ENCODE assay signal across 17 cellular contexts in genomic region chr7:92693519-92693918, GRCh38.
DNase-seq lines count a peak whose midpoint lies in the region; ATAC-seq, FAIRE-seq and TF ChIP-seq lines count a peak whose summit lies in the region.
"Had no signal": no experiment of that assay in that cellular context is flagged by ENCODE, and none has a peak within 500 bp of the region (broad histone marks: within the 10 kb centered on the region; RNA-seq: fewer than 3 reads in every experiment).

No MANE protein-coding gene starts in this region.

- H3K18ac ChIP-seq in neuronal stem cell (ENCODE audit: low read length), result no peak overlapping the region

- intact Hi-C loops in sciatic nerve (cut with DNase I), result no loop called here

- H3K9ac ChIP-seq in neuronal stem cell (ENCODE audit: low read depth, low read length, poor library complexity), result no peak overlapping the region
- H3K9ac ChIP-seq: BLaER1 treated with 17β-estradiol and CSF1 and Interleukin-3, amounts not matched to agents 10 nM and 100 nM had no signal

- peak overlapping the region; percentile 10 for H3K27ac Mint-ChIP-seq in activated T-cell treated with anti-CD3 and anti-CD28 coated beads, Interleukin-2, amount 50 U/mL, for 24 hours

- H3K4me3 ChIP-seq in hepatocyte (no peak overlapping the region), neuronal stem cell (ENCODE audit: low read length in 2 of 2) (no peak overlapping the region)
- H3K4me3 ChIP-seq: BLaER1 treated with 17β-estradiol and CSF1 and Interleukin-3, amounts not matched to agents 10 nM and 100 nM had no signal

- H4K91ac ChIP-seq in neuronal stem cell (ENCODE audit: low read depth, low read length, poor library complexity), result no peak overlapping the region

- H3K36me3 ChIP-seq in hepatocyte (replicated peaks; ENCODE audit: insufficient read depth, low read depth) (no peaks in the 10 kb centered on the region), neuronal stem cell (replicated peaks in 1 of 2; ENCODE audit: control insufficient read depth in 2 of 2, insufficient read depth in 2 of 2, low read length in 2 of 2) (no peaks in the 10 kb centered on the region)

- no peak overlapping the region for H2BK5ac ChIP-seq in neuronal stem cell (ENCODE audit: low read length)

- H3K9me3 Mint-ChIP-seq in activated T-cell treated with anti-CD3 and anti-CD28 coated beads, Interleukin-2, amount 50 U/mL, for 24 hours, result no peaks in the 10 kb centered on the region

- H2AFZ ChIP-seq in hepatocyte (no peak overlapping the region), neuronal stem cell (ENCODE audit: low read length) (no peak overlapping the region)

- H2BK15ac ChIP-seq in neuronal stem cell (ENCODE audit: low read length), result no peak overlapping the region

- peaks cover 70% of the 10 kb centered on the region for H3K4me1 Mint-ChIP-seq in activated T-cell treated with anti-CD3 and anti-CD28 coated beads, Interleukin-2, amount 50 U/mL, for 24 hours (ENCODE audit: low read depth)

- no peak for ATAC-seq in sciatic nerve

- no peak overlapping the region for H3K4ac ChIP-seq in neuronal stem cell (ENCODE audit: low read length)

- H3K9me3 ChIP-seq in hepatocyte (ENCODE audit: low read depth), result no peaks in the 10 kb centered on the region
- peaks cover 0 to 15% of the 10 kb centered on the region in 2 donors for H3K9me3 ChIP-seq in neuronal stem cell (replicated peaks in 1 of 2; ENCODE audit: control insufficient read depth in 2 of 2, insufficient read depth in 1 of 2, low read depth in 1 of 2, low read length in 2 of 2)

- WGBS in hepatocyte (ENCODE audit: low lambda C conversion rate, missing lambda C conversion rate), result 89% methylated on average over 1 of the region's 1 CpG
- no CpG with 5 or more reads among the region's 1 CpG for WGBS in neuronal stem cell (ENCODE audit: extremely low coverage in 2 of 2, insufficient read length in 2 of 2, insufficient replicate concordance in 1 of 2), 2 donors

- no peak for DNase-seq in activated T-cell treated with anti-CD3 and anti-CD28 coated beads, Interleukin-2, amount 50 U/mL, for 24 hours
- no peak for DNase-seq in activated T-cell treated with anti-CD3 and anti-CD28 coated beads, Interleukin-2, amount 50 U/mL, for 1 hour
- DNase-seq in RCC 7860 (ENCODE audit: low spot score) (no peak), hepatocyte (ENCODE audit: low spot score) (no peak), neuronal stem cell (ENCODE audit: low spot score) (no peak), sciatic nerve (ENCODE audit: low spot score) (no peak), NCI-H446 (lab: John Stamatoyannopoulos, UW) (no peak)
- DNase-seq: DMS153, H7, Kasumi-1, NCI-H1417, NCI-H1930, NCI-H2171, NCI-H524 had no signal

- no peak overlapping the region for H2BK120ac ChIP-seq in neuronal stem cell (ENCODE audit: low read depth, low read length)

- peaks cover 92% of the 10 kb centered on the region for H3K36me3 Mint-ChIP-seq in activated T-cell treated with anti-CD3 and anti-CD28 coated beads, Interleukin-2, amount 50 U/mL, for 24 hours (ENCODE audit: low read depth)

- H3K79me1 ChIP-seq in neuronal stem cell (ENCODE audit: low read depth, low read length), result no peaks in the 10 kb centered on the region

- peak overlapping the region; percentile 3 for H3K27ac ChIP-seq in hepatocyte
- H3K27ac ChIP-seq in neuronal stem cell (replicated peaks; ENCODE audit: low read length), result no peak overlapping the region
- H3K27ac ChIP-seq: 22Rv1; BLaER1 treated with 17β-estradiol and CSF1 and Interleukin-3, amounts not matched to agents 10 nM and 100 nM had no signal

- no peak overlapping the region for H4K8ac ChIP-seq in neuronal stem cell (ENCODE audit: low read depth, low read length)

- H2AK5ac ChIP-seq in neuronal stem cell (ENCODE audit: low read depth, low read length), result no peak overlapping the region

- no peak overlapping the region for H3K23ac ChIP-seq in neuronal stem cell (ENCODE audit: low read depth, low read length, poor library complexity)

- no peak for TF ChIP-seq CTCF in hepatocyte (IDR thresholded peaks at IDR 0.05; ENCODE audit: poor library complexity)

- H3K4me2 ChIP-seq in hepatocyte (no peak overlapping the region), neuronal stem cell (ENCODE audit: insufficient read depth, low read length, poor library complexity, severe bottlenecking) (no peak overlapping the region)
- H3K4me2 ChIP-seq: BLaER1 treated with 17β-estradiol and CSF1 and Interleukin-3, amounts not matched to agents 10 nM and 100 nM had no signal

- H3K4me1 ChIP-seq in hepatocyte (ENCODE audit: insufficient read depth) (peaks cover 31% of the 10 kb centered on the region), neuronal stem cell (ENCODE audit: control insufficient read depth in 2 of 2, insufficient read depth in 1 of 2, low read depth in 1 of 2, low read length in 2 of 2) (peaks cover 6 to 22% of the 10 kb centered on the region in 2 donors)

- no peak overlapping the region for H2BK12ac ChIP-seq in neuronal stem cell (ENCODE audit: low read length)

- H3K4me3 Mint-ChIP-seq in activated T-cell treated with anti-CD3 and anti-CD28 coated beads, Interleukin-2, amount 50 U/mL, for 24 hours, result no peak overlapping the region

- peaks cover 56% of the 10 kb centered on the region for H3K79me2 ChIP-seq in hepatocyte

- no peaks in the 10 kb centered on the region for H3K9me2 ChIP-seq in hepatocyte (replicated peaks; ENCODE audit: insufficient read depth)

- no peaks in the 10 kb centered on the region for H3K27me3 Mint-ChIP-seq in activated T-cell treated with anti-CD3 and anti-CD28 coated beads, Interleukin-2, amount 50 U/mL, for 24 hours

- H4K20me1 ChIP-seq in hepatocyte (ENCODE audit: insufficient read depth, poor library complexity, severe bottlenecking), result no peaks in the 10 kb centered on the region
- H4K20me1 ChIP-seq: BLaER1 treated with 17β-estradiol and CSF1 and Interleukin-3, amounts not matched to agents 10 nM and 100 nM had no signal

- no peak overlapping the region for H3K14ac ChIP-seq in neuronal stem cell (ENCODE audit: low read length)

- peak; percentile 82 for FAIRE-seq in A204.1 (lab: Jason Lieb, UNC)
- peak; percentile 62 for FAIRE-seq in RCC 7860 (lab: Jason Lieb, UNC)

- H3K27me3 ChIP-seq in hepatocyte (no peaks in the 10 kb centered on the region), neuronal stem cell (ENCODE audit: control insufficient read depth in 3 of 3, insufficient read depth in 3 of 3, low read depth in 1 of 3, low read length in 3 of 3) (no peaks in the 10 kb centered on the region)
